Comparison of ENCODE assay signal across 8 cellular contexts in genomic region chr1:153958961-153959260, GRCh38. TPM values are rescaled to one million over a fixed set of nuclear protein-coding genes. Genes with fewer than 3 reads are reported as not detected.
DNase-seq lines count a peak whose midpoint lies in the region; ATAC-seq and TF ChIP-seq lines count a peak whose summit lies in the region.

No MANE protein-coding gene starts in this region.

- H3K36me3 ChIP-seq in adrenal gland (replicated peaks in 1 of 2) (peaks cover 0 to 18% of the 10 kb centered on the region in 2 donors), lower lobe of right lung (peaks cover 38% of the 10 kb centered on the region), transverse colon (no peaks in the 10 kb centered on the region)

- H3K27me3 ChIP-seq in adrenal gland: no peaks in the 10 kb centered on the region
- no peaks in the 10 kb centered on the region for H3K27me3 ChIP-seq in lower lobe of right lung (ENCODE audit: low read depth)
- no peaks in the 10 kb centered on the region for H3K27me3 ChIP-seq in transverse colon

- no peaks in the 10 kb centered on the region for H3K27me3 Mint-ChIP-seq in activated naive CD4-positive, alpha-beta T cell treated with anti-CD3 and anti-CD28 coated beads, Interleukin-2, amount 50 U/mL, for 24 hours

- no peaks in the 10 kb centered on the region for H3K9me3 ChIP-seq in adrenal gland (replicated peaks in 1 of 3)
- no peaks in the 10 kb centered on the region for H3K9me3 ChIP-seq in lower lobe of right lung
- H3K9me3 ChIP-seq in transverse colon: no peaks in the 10 kb centered on the region

- peaks cover 1% of the 10 kb centered on the region for H3K36me3 Mint-ChIP-seq in activated naive CD4-positive, alpha-beta T cell treated with anti-CD3 and anti-CD28 coated beads, Interleukin-2, amount 50 U/mL, for 24 hours

- H3K4me1 ChIP-seq in adrenal gland (replicated peaks in 1 of 2) (peaks cover 31 to 55% of the 10 kb centered on the region in 2 donors), lower lobe of right lung (peaks cover 67% of the 10 kb centered on the region), transverse colon (peaks cover 27 to 48% (median 40%) of the 10 kb centered on the region in 4 donors)

- intact Hi-C loops in adrenal gland (cut with DNase I) (no loop called here), lower lobe of right lung (cut with DNase I) (no loop called here), transverse colon (cut with DNase I; ENCODE audit: low total_unique reads) (no loop called here)

- WGBS in adrenal gland, 4 donors: 16 to 22% (median 20%) methylated on average over 4 of the region's 4 CpGs
- 3 to 16% methylated on average over 3 to 4 of the region's 4 CpGs for WGBS in transverse colon (ENCODE audit: low coverage in 1 of 2), 2 donors

- TF ChIP-seq CTCF in adrenal gland (IDR thresholded peaks at IDR 0.05): no peak
- TF ChIP-seq CTCF in lower lobe of right lung (IDR thresholded peaks at IDR 0.05): no peak
- TF ChIP-seq CTCF in transverse colon (IDR thresholded peaks at IDR 0.05): no peak

- DNase-seq in activated naive CD4-positive, alpha-beta T cell treated with anti-CD3 and anti-CD28 coated beads, Interleukin-2, amount 50 U/mL, for 16 hours: no peak
- DNase-seq in adrenal gland (peak in 1 of 7 donors; percentile 48), lower lobe of right lung (no peak), transverse colon (peak; percentile 29), NCI-H748 treated with DMSO at 0.1 percent for 48 hours (lab: John Stamatoyannopoulos, UW) (no peak), NCI-H187 treated with DMSO at 0.1 percent for 48 hours (lab: John Stamatoyannopoulos, UW) (no peak)

- no peaks in the 10 kb centered on the region for H3K9me3 Mint-ChIP-seq in activated naive CD4-positive, alpha-beta T cell treated with anti-CD3 and anti-CD28 coated beads, Interleukin-2, amount 50 U/mL, for 24 hours

- peaks cover 57% of the 10 kb centered on the region for H3K4me1 Mint-ChIP-seq in activated naive CD4-positive, alpha-beta T cell treated with anti-CD3 and anti-CD28 coated beads, Interleukin-2, amount 50 U/mL, for 24 hours

- H3K27ac Mint-ChIP-seq in activated naive CD4-positive, alpha-beta T cell treated with anti-CD3 and anti-CD28 coated beads, Interleukin-2, amount 50 U/mL, for 24 hours: peak overlapping the region; percentile 96

- in situ Hi-C loops in transverse colon (cut with MboI; ENCODE audit: low pct_ligation_motif_present in 1 of 4, low pct_unique_long_range_greater_than_20kb in 1 of 4, low sequenced_read_pairs in 3 of 4): loop anchor here in 1 of 4 donors (25.0 kb wide), 1 partner anchor 297 kb away; the partner anchor contains the start of genes ILF2 and SNAPIN

- no peak for TF ChIP-seq EP300 in transverse colon (IDR thresholded peaks at IDR 0.05; ENCODE audit: low read depth)

- no peak for TF ChIP-seq POLR2A in adrenal gland (IDR thresholded peaks at IDR 0.05)
- no peak for TF ChIP-seq POLR2A in transverse colon (IDR thresholded peaks at IDR 0.05)

- no peak for ATAC-seq in lower lobe of right lung
- ATAC-seq in HG03097 (IDR thresholded peaks at IDR 0.05; ENCODE audit: low FRiP score, unreplicated experiment): no peak

- H3K27ac ChIP-seq in adrenal gland: peak overlapping the region in 3 of 5 donors; percentile 46 to 92 (median 58)
- peak overlapping the region; percentile 58 for H3K27ac ChIP-seq in lower lobe of right lung
- H3K27ac ChIP-seq in transverse colon: peak overlapping the region; percentile 94 to 98 (median 96)

- H3K4me3 Mint-ChIP-seq in activated naive CD4-positive, alpha-beta T cell treated with anti-CD3 and anti-CD28 coated beads, Interleukin-2, amount 50 U/mL, for 24 hours: peak overlapping the region; percentile 95

- H3K4me3 ChIP-seq in adrenal gland: peak overlapping the region in 1 of 4 donors; percentile 81
- peak overlapping the region; percentile 95 for H3K4me3 ChIP-seq in lower lobe of right lung
- peak overlapping the region in 3 of 4 donors; percentile 86 to 98 (median 96) for H3K4me3 ChIP-seq in transverse colon

RNA-seq across cellular contexts. Expression of gene CRTC2, which starts 0.5 kb away (rescaled TPM):
- total RNA-seq in adrenal gland (10 to 100 TPM; 15.3 to 53.6 (median 31.8) TPM), lower lobe of right lung (55.8 TPM), transverse colon (10 to 100 TPM; 13.3 to 32.5 (median 21.4) TPM)
- 100 to 1,000 TPM in 1 of 3 donors, 10 to 100 TPM in 2; 27.1 to 138 (median 75.0) TPM for polyA plus RNA-seq in adrenal gland

RNA-seq across cellular contexts. Expression of gene SLC39A1, which starts 4.4 kb away (rescaled TPM):
- total RNA-seq in adrenal gland: 100 to 1,000 TPM in 7 of 8 donors, 10 to 100 TPM in 1; 96.5 to 173 (median 118) TPM
- polyA plus RNA-seq in adrenal gland: 10 to 100 TPM; 29.1 to 85.1 (median 63.9) TPM
- 98.4 TPM for total RNA-seq in lower lobe of right lung
- total RNA-seq in transverse colon: 10 to 100 TPM; 19.9 to 80.0 (median 47.1) TPM

RNA-seq across cellular contexts. Expression of gene CREB3L4, which starts 8.8 kb away (rescaled TPM):
- total RNA-seq in adrenal gland (10 to 100 TPM in 7 of 8 donors, 1 to 10 TPM in 1; 5.1 to 16.7 (median 15.0) TPM), lower lobe of right lung (12.2 TPM), transverse colon (10 to 100 TPM in 2 of 4 donors, 1 to 10 TPM in 2; 2.2 to 18.7 (median 11.6) TPM)
- polyA plus RNA-seq in adrenal gland: 10 to 100 TPM in 2 of 3 donors, 1 to 10 TPM in 1; 6.3 to 21.8 (median 19.0) TPM

RNA-seq across cellular contexts. Expression of gene DENND4B, which starts 12.4 kb away (rescaled TPM):
- total RNA-seq in adrenal gland: 10 to 100 TPM; 22.5 to 72.5 (median 36.7) TPM
- polyA plus RNA-seq in adrenal gland: 100 to 1,000 TPM in 1 of 3 donors, 10 to 100 TPM in 2; 14.4 to 110 (median 63.7) TPM
- total RNA-seq in lower lobe of right lung: 95.4 TPM
- 100 to 1,000 TPM in 1 of 4 donors, 10 to 100 TPM in 3; 42.3 to 121 (median 50.3) TPM for total RNA-seq in transverse colon

RNA-seq across cellular contexts. Expression of gene JTB, which starts 18.6 kb away (rescaled TPM):
- total RNA-seq in adrenal gland (100 to 1,000 TPM; 103 to 327 (median 179) TPM), lower lobe of right lung (121 TPM), transverse colon (100 to 1,000 TPM in 3 of 4 donors, 10 to 100 TPM in 1; 88.8 to 303 (median 280) TPM)
- polyA plus RNA-seq in adrenal gland: 100 to 1,000 TPM in 2 of 3 donors, 10 to 100 TPM in 1; 68.3 to 144 (median 140) TPM
